Comparison of ENCODE assay signal across 8 cellular contexts in genomic region chr16:89973235-89973634, GRCh38. TPM values are rescaled to one million over a fixed set of nuclear protein-coding genes. Genes with fewer than 3 reads are reported as not detected.
DNase-seq lines count a peak whose midpoint lies in the region; ATAC-seq, FAIRE-seq and TF ChIP-seq lines count a peak whose summit lies in the region.

No MANE protein-coding gene starts in this region.

- ATAC-seq in heart right ventricle (no peak), left cardiac atrium (no peak), GM21723 (IDR thresholded peaks at IDR 0.05; ENCODE audit: unreplicated experiment) (no peak), HG02759 (IDR thresholded peaks at IDR 0.05; ENCODE audit: unreplicated experiment) (no peak)

- no peak for FAIRE-seq in HTR-8/SVneo (lab: Jason Lieb, UNC)

- H3K27ac Mint-ChIP-seq in brain, result peak overlapping the region; percentile 97 to 99 (median 99)

- H3K27ac ChIP-seq in heart right ventricle (peak overlapping the region; percentile 91 to 99 (median 98)), mesodermal cell (ENCODE audit: low read depth, low read length, severe bottlenecking) (no peak overlapping the region), uterus (peak overlapping the region; percentile 89 to 92)

- TF ChIP-seq CTCF in heart right ventricle (IDR thresholded peaks at IDR 0.05) (no peak), brain (conservative IDR thresholded peaks at IDR 0.05) (no peak), uterus (IDR thresholded peaks at IDR 0.05) (no peak)

- WGBS in heart right ventricle, 2 donors, result 14 to 16% methylated on average over 14 of the region's 14 CpGs
- 18 to 30% methylated on average over 6 to 10 of the region's 14 CpGs for WGBS in mesodermal cell (ENCODE audit: insufficient coverage in 2 of 2), 2 experiments

- H3K4me1 Mint-ChIP-seq in brain, result peaks cover 38% of the 10 kb centered on the region

- H3K4me3 ChIP-seq in heart right ventricle (peak overlapping the region; percentile 69 to 99 (median 95)), mesodermal cell (ENCODE audit: extremely low read depth, insufficient read depth, low read length, poor library complexity, severe bottlenecking) (peak overlapping the region; percentile 95), uterus (peak overlapping the region; percentile 61 to 74)

- H3K27me3 Mint-ChIP-seq in brain, result no peaks in the 10 kb centered on the region

- H3K4me1 ChIP-seq in heart right ventricle (peaks cover 3 to 45% (median 33%) of the 10 kb centered on the region in 9 donors), mesodermal cell (ENCODE audit: control insufficient read depth, insufficient read depth, low read length, poor library complexity, severe bottlenecking) (peaks cover 7% of the 10 kb centered on the region), uterus (peaks cover 0 to 7% of the 10 kb centered on the region in 2 donors)

- intact Hi-C loops in heart right ventricle (cut with DNase I) (loop anchor here in 1 of 10 donors (5.0 kb wide), 1 partner anchor 49 kb away; no protein-coding TSS in a partner anchor), left cardiac atrium (cut with DNase I) (no loop called here), uterus (cut with DNase I; ENCODE audit: low total_unique reads) (no loop called here)

- peaks cover 33% of the 10 kb centered on the region for H3K36me3 Mint-ChIP-seq in brain

- peak overlapping the region; percentile 96 to 100 (median 98) for H3K4me3 Mint-ChIP-seq in brain

- peaks cover 0 to 17% (median 0%) of the 10 kb centered on the region in 11 donors for H3K9me3 ChIP-seq in heart right ventricle
- peaks cover 14% of the 10 kb centered on the region for H3K9me3 ChIP-seq in mesodermal cell (ENCODE audit: control insufficient read depth, low read length)
- H3K9me3 ChIP-seq in uterus, result no peaks in the 10 kb centered on the region

- DNase-seq in heart right ventricle (no peak), left cardiac atrium (no peak), uterus (no peak), HTR-8/SVneo (ENCODE audit: insufficient read length, low spot score) (no peak)

- H3K36me3 ChIP-seq in heart right ventricle (peaks cover 0 to 25% (median 4%) of the 10 kb centered on the region in 9 donors), mesodermal cell (ENCODE audit: control insufficient read depth, insufficient read depth, low read length) (peaks cover 53% of the 10 kb centered on the region), uterus (no peaks in the 10 kb centered on the region)

- peaks cover 0 to 19% (median 7%) of the 10 kb centered on the region in 5 experiments for H3K9me3 Mint-ChIP-seq in brain

- no peak for TF ChIP-seq POLR2A in uterus (IDR thresholded peaks at IDR 0.05)

- H3K27me3 ChIP-seq in heart right ventricle, result no peaks in the 10 kb centered on the region
- H3K27me3 ChIP-seq in uterus, result no peaks in the 10 kb centered on the region

RNA-seq across cellular contexts. Expression of gene DEF8, which starts 24.7 kb away (rescaled TPM):
- total RNA-seq in heart right ventricle, result 10 to 100 TPM; 29.3 to 47.6 (median 34.9) TPM
- polyA plus RNA-seq in heart right ventricle, result 10 to 100 TPM; 62.6 to 64.8 TPM
- 10 to 100 TPM; 46.3 to 50.5 TPM for total RNA-seq in left cardiac atrium
- polyA plus RNA-seq in brain (ENCODE audit: insufficient read depth, low read depth, low replicate concordance), result 58.6 TPM
- 69.2 TPM for polyA plus RNA-seq in mesodermal cell (2013, experiment 1 of 2)
- 62.5 TPM for polyA plus RNA-seq in mesodermal cell (2013, experiment 2 of 2)
- 10 to 100 TPM; 29.4 to 96.3 (median 57.2) TPM for total RNA-seq in uterus

RNA-seq across cellular contexts. Expression of gene DBNDD1, which starts 46.0 kb away (rescaled TPM):
- total RNA-seq in heart right ventricle (1 to 10 TPM; 3.0 to 6.8 (median 5.0) TPM), left cardiac atrium (1 to 10 TPM; 2.2 to 2.6 TPM), uterus (1 to 10 TPM in 2 of 4 donors, not detected in 2; 1.0 to 4.2 TPM)
- polyA plus RNA-seq in heart right ventricle (1 to 10 TPM in 1 of 2 donors, under 1 TPM in 1; 0.72 to 2.2 TPM), brain (ENCODE audit: insufficient read depth, low read depth, low replicate concordance) (131 TPM)
- polyA plus RNA-seq in mesodermal cell (2013, experiment 1 of 2), result 8.8 TPM
- 9.1 TPM for polyA plus RNA-seq in mesodermal cell (2013, experiment 2 of 2)

RNA-seq across cellular contexts. Expression of gene TUBB3, which starts 50.1 kb away (rescaled TPM):
- total RNA-seq in heart right ventricle (1 to 10 TPM in 5 of 10 donors, under 1 TPM in 5; 0.53 to 7.6 (median 0.96) TPM), left cardiac atrium (1 to 10 TPM; 3.9 to 8.8 TPM), uterus (10 to 100 TPM in 1 of 4 donors, under 1 TPM in 1, not detected in 2; 0.88 to 28.6 TPM)
- polyA plus RNA-seq in heart right ventricle (10 to 100 TPM in 1 of 2 donors, under 1 TPM in 1; 0.59 to 10.6 TPM), brain (ENCODE audit: insufficient read depth, low read depth, low replicate concordance) (1,475 TPM)
- polyA plus RNA-seq in mesodermal cell (2013, experiment 1 of 2), result 189 TPM
- 156 TPM for polyA plus RNA-seq in mesodermal cell (2013, experiment 2 of 2)

RNA-seq across cellular contexts. Expression of gene MC1R, which starts 54.6 kb away (rescaled TPM):
- total RNA-seq in heart right ventricle, result 1 to 10 TPM in 6 of 10 donors, under 1 TPM in 4; 0.64 to 2.0 (median 1.3) TPM
- polyA plus RNA-seq in heart right ventricle, result 1 to 10 TPM; 1.6 to 4.5 TPM
- total RNA-seq in left cardiac atrium, result 1 to 10 TPM; 1.9 to 2.3 TPM
- polyA plus RNA-seq in brain (ENCODE audit: insufficient read depth, low read depth, low replicate concordance), result 2.1 TPM
- polyA plus RNA-seq in mesodermal cell (2013, experiment 1 of 2), result 6.0 TPM
- polyA plus RNA-seq in mesodermal cell (2013, experiment 2 of 2), result 5.1 TPM
- 1 to 10 TPM in 3 of 4 donors, under 1 TPM in 1; 0.77 to 6.2 (median 5.4) TPM for total RNA-seq in uterus
